In the genomic region with DNA sequence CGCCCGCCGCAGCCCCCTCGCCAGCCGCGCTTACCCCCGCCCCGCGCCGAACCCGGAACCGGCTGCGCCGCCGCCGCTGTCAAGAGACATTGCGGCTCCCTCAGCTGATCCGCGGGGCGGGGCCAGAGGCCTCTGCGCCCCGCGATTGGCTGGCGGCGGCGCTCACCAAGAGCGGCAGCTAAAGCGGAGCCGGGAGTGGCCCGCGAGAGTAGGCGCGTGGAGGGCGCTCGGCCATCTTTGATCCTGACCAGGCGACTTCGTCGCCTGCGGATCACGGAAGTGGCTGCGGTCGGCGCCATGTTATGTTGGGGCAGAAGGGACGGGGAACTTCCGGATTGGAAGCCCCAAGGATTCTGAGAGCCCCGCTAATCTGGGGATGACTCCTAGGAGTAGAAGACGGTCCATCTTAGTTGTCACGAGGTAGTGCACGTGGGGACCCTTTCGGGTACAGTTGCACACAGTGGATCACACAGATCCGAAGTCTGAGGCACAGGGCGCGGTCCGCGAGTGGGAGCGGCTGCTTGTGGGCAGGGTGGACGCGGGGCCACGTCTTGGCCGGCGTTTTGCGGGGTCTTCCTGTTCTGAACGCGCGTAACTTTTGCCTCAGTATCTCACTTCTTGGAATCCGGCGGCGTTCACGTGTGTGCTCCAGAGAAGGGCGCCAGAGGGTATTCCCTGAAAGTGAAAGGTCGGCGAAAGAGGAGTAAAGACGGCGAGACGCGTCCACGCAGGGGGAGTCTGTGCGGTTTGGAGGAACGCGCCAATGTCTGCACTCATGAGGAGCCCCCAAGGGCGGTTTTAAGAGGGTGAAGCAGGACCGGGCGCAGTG, we compare ENCODE assay signal across 8 cellular contexts. TPM values are rescaled to one million over a fixed set of nuclear protein-coding genes. Genes with fewer than 3 reads are reported as not detected.
DNase-seq lines count a peak whose midpoint lies in the region; ATAC-seq, FAIRE-seq and TF ChIP-seq lines count a peak whose summit lies in the region.

A gene with protein sequence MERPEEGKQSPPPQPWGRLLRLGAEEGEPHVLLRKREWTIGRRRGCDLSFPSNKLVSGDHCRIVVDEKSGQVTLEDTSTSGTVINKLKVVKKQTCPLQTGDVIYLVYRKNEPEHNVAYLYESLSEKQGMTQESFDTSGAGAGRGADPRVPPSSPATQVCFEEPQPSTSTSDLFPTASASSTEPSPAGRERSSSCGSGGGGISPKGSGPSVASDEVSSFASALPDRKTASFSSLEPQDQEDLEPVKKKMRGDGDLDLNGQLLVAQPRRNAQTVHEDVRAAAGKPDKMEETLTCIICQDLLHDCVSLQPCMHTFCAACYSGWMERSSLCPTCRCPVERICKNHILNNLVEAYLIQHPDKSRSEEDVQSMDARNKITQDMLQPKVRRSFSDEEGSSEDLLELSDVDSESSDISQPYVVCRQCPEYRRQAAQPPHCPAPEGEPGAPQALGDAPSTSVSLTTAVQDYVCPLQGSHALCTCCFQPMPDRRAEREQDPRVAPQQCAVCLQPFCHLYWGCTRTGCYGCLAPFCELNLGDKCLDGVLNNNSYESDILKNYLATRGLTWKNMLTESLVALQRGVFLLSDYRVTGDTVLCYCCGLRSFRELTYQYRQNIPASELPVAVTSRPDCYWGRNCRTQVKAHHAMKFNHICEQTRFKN (minus strand): TSS at position 93 of the 829 bp plus-strand sequence. CDS start 277 bp downstream, outside the sequence.

- POLR2A ChIA-PET in activated CD4-positive, alpha-beta T cell treated with anti-CD3 and anti-CD28 coated beads for 36 hours (lab: Charles Lee), result interaction anchor here (0.7 kb wide), 1 partner anchor 54 kb away, joined by 3 read pairs; no protein-coding TSS in a partner anchor

- peak within 1 kb of the TSS; percentile 99 for H3K4me3 Mint-ChIP-seq in activated CD4-positive, alpha-beta T cell treated with anti-CD3 and anti-CD28 coated beads for 36 hours
- H3K4me3 Mint-ChIP-seq in chondrocyte (ENCODE audit: unreplicated experiment), result peak within 1 kb of the TSS; percentile 92

- no peaks in the 10 kb centered on the region for H4K20me1 ChIP-seq in keratinocyte (ENCODE audit: control insufficient read depth, extremely low read depth, insufficient read depth, low read length)

- H3K27me3 ChIP-seq in keratinocyte (ENCODE audit: control insufficient read depth, extremely low read depth, insufficient read depth, low read length), result no peaks in the 10 kb centered on the region

- peak; percentile 96 for ATAC-seq in GM18858 (IDR thresholded peaks at IDR 0.05; ENCODE audit: unreplicated experiment)
- peak; percentile 99 for ATAC-seq in HG03095 (IDR thresholded peaks at IDR 0.05; ENCODE audit: unreplicated experiment)
- peak; percentile 99 for ATAC-seq in activated CD4-positive, alpha-beta T cell treated with anti-CD3 and anti-CD28 coated beads for 36 hours

- no peaks in the 10 kb centered on the region for H3K9me1 ChIP-seq in keratinocyte (ENCODE audit: control insufficient read depth, extremely low read depth, insufficient read depth, low read length)

- peak within 1 kb of the TSS; percentile 97 for H3K27ac ChIP-seq in keratinocyte (ENCODE audit: control insufficient read depth, insufficient read depth, low read length)

- TF ChIP-seq CTCF in chondrocyte (IDR thresholded peaks at IDR 0.05), result no peak
- TF ChIP-seq CTCF in keratinocyte (optimal IDR thresholded peaks at IDR 0.05 in 1 of 3, IDR thresholded peaks at IDR 0.05 in 1 of 3, conservative IDR thresholded peaks at IDR 0.05 in 1 of 3; ENCODE audit: extremely low read depth in 1 of 3, insufficient read depth in 2 of 3, low read length in 3 of 3), result no peak

- H3K9me3 ChIP-seq in keratinocyte (ENCODE audit: control insufficient read depth, low read depth, low read length), result no peaks in the 10 kb centered on the region

- peak; percentile 43 for FAIRE-seq in keratinocyte (lab: Jason Lieb, UNC)

- H3K4me3 ChIP-seq in keratinocyte (ENCODE audit: control insufficient read depth in 2 of 3, extremely low read depth in 1 of 3, insufficient read depth in 2 of 3, low read depth in 1 of 3, low read length in 3 of 3), result peak within 1 kb of the TSS; percentile 83 to 94 (median 93)

- peak within 1 kb of the TSS; percentile 100 for H3K27ac Mint-ChIP-seq in activated CD4-positive, alpha-beta T cell treated with anti-CD3 and anti-CD28 coated beads for 36 hours
- peak within 1 kb of the TSS; percentile 99 for H3K27ac Mint-ChIP-seq in chondrocyte (ENCODE audit: unreplicated experiment)

- H3K4me2 ChIP-seq in keratinocyte (ENCODE audit: control insufficient read depth, extremely low read depth, insufficient read depth, low read depth, low read length), result peak within 1 kb of the TSS; percentile 77

- CTCF ChIA-PET in activated CD4-positive, alpha-beta T cell treated with anti-CD3 and anti-CD28 coated beads for 36 hours (lab: Charles Lee), result interaction anchor here (0.5 to 2.2 kb wide), 5 partner anchors 14 to 101 kb away, joined by 3 to 10 read pairs (median 4); no protein-coding TSS in a partner anchor

- intact Hi-C loops in activated CD4-positive, alpha-beta T cell treated with anti-CD3 and anti-CD28 coated beads for 36 hours (cut with DNase I, micrococcal nuclease), result loop anchor here (1.0 to 5.0 kb wide), 14 partner anchors 17 to 294 kb away; a partner anchor contains a TSS

- H3K36me3 Mint-ChIP-seq in activated CD4-positive, alpha-beta T cell treated with anti-CD3 and anti-CD28 coated beads for 36 hours (ENCODE audit: low read depth), result peaks cover 25% of the 10 kb centered on the region
- H3K36me3 Mint-ChIP-seq in chondrocyte (ENCODE audit: low read depth), result peaks cover 27% of the 10 kb centered on the region

- peak within 1 kb of the TSS; percentile 100 for H2AFZ ChIP-seq in keratinocyte (ENCODE audit: control insufficient read depth, low read length)

- no peaks in the 10 kb centered on the region for H3K27me3 Mint-ChIP-seq in activated CD4-positive, alpha-beta T cell treated with anti-CD3 and anti-CD28 coated beads for 36 hours
- no peaks in the 10 kb centered on the region for H3K27me3 Mint-ChIP-seq in chondrocyte (ENCODE audit: low read depth)

- dilution Hi-C loops in keratinocyte (cut with MboI; ENCODE audit: extremely low pct_ligation_motif_present, low sequenced_read_pairs), result no loop called here

- DNase-seq in 8988T (peak; percentile 90), NCI-H2227 treated with DMSO at 0.1 percent for 48 hours (lab: John Stamatoyannopoulos, UW) (peak; percentile 94), chondrocyte (ENCODE audit: low spot score) (peak; percentile 99), keratinocyte (ENCODE audit: low read depth, low spot score) (peak; percentile 82)
- peak; percentile 98 for DNase-seq in activated CD4-positive, alpha-beta T cell treated with anti-CD3 and anti-CD28 coated beads for 36 hours
- peak; percentile 84 to 94 (median 93) for DNase-seq in stimulated activated CD4-positive, alpha-beta T cell treated with anti-CD3 and anti-CD28 coated beads, Interleukin-12 subunit alpha, Interleukin-12 subunit beta, amount 100 ng/mL, for 48 hours (ENCODE audit: low read depth in 2 of 3, low spot score in 1 of 3)

- peaks cover 21% of the 10 kb centered on the region for H3K4me1 Mint-ChIP-seq in activated CD4-positive, alpha-beta T cell treated with anti-CD3 and anti-CD28 coated beads for 36 hours
- peaks cover 21% of the 10 kb centered on the region for H3K4me1 Mint-ChIP-seq in chondrocyte (ENCODE audit: low read depth)

- peak within 1 kb of the TSS; percentile 99 for H3K9ac ChIP-seq in keratinocyte (ENCODE audit: control insufficient read depth, extremely low read depth, insufficient read depth, low read length)

- H3K36me3 ChIP-seq in keratinocyte (ENCODE audit: control insufficient read depth in 2 of 2, extremely low read depth in 1 of 2, insufficient read depth in 2 of 2, low read length in 2 of 2), result peaks cover 3 to 4% of the 10 kb centered on the region in 2 experiments

- peaks cover 10% of the 10 kb centered on the region for H3K4me1 ChIP-seq in keratinocyte (ENCODE audit: control insufficient read depth, extremely low read depth, insufficient read depth, low read length)

- peaks cover 5% of the 10 kb centered on the region for H3K9me3 Mint-ChIP-seq in activated CD4-positive, alpha-beta T cell treated with anti-CD3 and anti-CD28 coated beads for 36 hours (ENCODE audit: low read depth)
- peaks cover 11% of the 10 kb centered on the region for H3K9me3 Mint-ChIP-seq in chondrocyte (ENCODE audit: low read depth)

- peaks cover 30% of the 10 kb centered on the region for H3K79me2 ChIP-seq in keratinocyte (ENCODE audit: control insufficient read depth, insufficient read depth, low read length)

RNA-seq across cellular contexts. Expression of the gene that starts here (rescaled TPM):
- total RNA-seq in activated CD4-positive, alpha-beta T cell treated with anti-CD3 and anti-CD28 coated beads for 36 hours, result 10 to 100 TPM; 36.5 to 36.8 TPM
- total RNA-seq in chondrocyte, result 49.6 to 58.9 TPM (median 56.2 TPM) in 3 replicates
- 32.7 to 42.2 TPM (median 35.8 TPM) in 3 replicates for polyA plus RNA-seq in keratinocyte
- 47.2 TPM for polyA plus RNA-seq in keratinocyte (2011; ENCODE audit: low read depth)
- polyA plus RNA-seq in keratinocyte (2011; cell fraction: cytosol; rRNA removed), result 28.4 and 30.8 TPM in 2 replicates
- 118 and 143 TPM in 2 replicates for polyA plus RNA-seq in keratinocyte (2011; cell fraction: nucleus; rRNA removed)
- polyA plus RNA-seq in keratinocyte (2012; ENCODE audit: low replicate concordance), result 20.9 and 25.6 TPM in 2 replicates
- 79.1 to 114 TPM (median 80.9 TPM) in 3 replicates for polyA minus RNA-seq in keratinocyte
- 38.4 TPM for polyA minus RNA-seq in keratinocyte (2011; cell fraction: cytosol; rRNA and poly(A)+ RNA removed)
- polyA minus RNA-seq in keratinocyte (2011; cell fraction: nucleus; rRNA and poly(A)+ RNA removed), result 50.1 and 84.9 TPM in 2 replicates

Comparison
In these comparisons a context has a peak if more than half of its experiments do, and no peak if none do; other contexts are left out.
1. Peak in every context shown above with its lines: DNase-seq, ATAC-seq, H3K4me3 ChIP-seq and H3K27ac ChIP-seq.